In genomic region chr2:135586148-135586547, GRCh38 we compare ENCODE assay signal across 17 cellular contexts.
A peak's percentile ranks its signal among the peaks of the same experiment; 100 is the strongest.
DNase-seq lines count a peak whose midpoint lies in the region; ATAC-seq lines count a peak whose summit lies in the region.
"Had no signal": no experiment of that assay in that cellular context is flagged by ENCODE, and none has a peak within 500 bp of the region (broad histone marks: within the 10 kb centered on the region; RNA-seq: fewer than 3 reads in every experiment).

No MANE protein-coding gene starts in this region.

- DNase-seq in inferior parietal cortex (ENCODE audit: extremely low spot score) = peak; percentile 73
- no peak for DNase-seq in NCI-H187 treated with DMSO at 0.1 percent for 48 hours (lab: John Stamatoyannopoulos, UW)
- DNase-seq in HUDEP-2 (lab: John Stamatoyannopoulos, UW; ENCODE audit: unreplicated experiment in 76 of 76) = no peak
- DNase-seq in KG1 (lab: John Stamatoyannopoulos, UW) = no peak
- no peak for DNase-seq in NCI-H446 treated with DMSO at 0.1 percent for 48 hours (lab: John Stamatoyannopoulos, UW)
- DNase-seq: activated CD8-positive, alpha-beta memory T cell treated with anti-CD3 and anti-CD28 coated beads for 24 hours; adrenal gland; CD8-positive, alpha-beta memory T cell; dermis blood vessel endothelial cell; left ventricle myocardium inferior; MM.1S; pancreas; stimulated activated CD4-positive, alpha-beta T cell treated with anti-CD3 and anti-CD28 coated beads, Interleukin-4, amount 100 ng/mL, for 1 hour; stomach had no signal

- peak; percentile 62 for ATAC-seq in GM18861 (IDR thresholded peaks at IDR 0.05; ENCODE audit: unreplicated experiment)
- ATAC-seq in GM21528 (IDR thresholded peaks at IDR 0.05; ENCODE audit: low FRiP score, unreplicated experiment) = peak; percentile 56
- ATAC-seq in HG03565 (IDR thresholded peaks at IDR 0.05; ENCODE audit: unreplicated experiment) = peak; percentile 66
- ATAC-seq: pancreas had no signal
